In the genomic region with DNA sequence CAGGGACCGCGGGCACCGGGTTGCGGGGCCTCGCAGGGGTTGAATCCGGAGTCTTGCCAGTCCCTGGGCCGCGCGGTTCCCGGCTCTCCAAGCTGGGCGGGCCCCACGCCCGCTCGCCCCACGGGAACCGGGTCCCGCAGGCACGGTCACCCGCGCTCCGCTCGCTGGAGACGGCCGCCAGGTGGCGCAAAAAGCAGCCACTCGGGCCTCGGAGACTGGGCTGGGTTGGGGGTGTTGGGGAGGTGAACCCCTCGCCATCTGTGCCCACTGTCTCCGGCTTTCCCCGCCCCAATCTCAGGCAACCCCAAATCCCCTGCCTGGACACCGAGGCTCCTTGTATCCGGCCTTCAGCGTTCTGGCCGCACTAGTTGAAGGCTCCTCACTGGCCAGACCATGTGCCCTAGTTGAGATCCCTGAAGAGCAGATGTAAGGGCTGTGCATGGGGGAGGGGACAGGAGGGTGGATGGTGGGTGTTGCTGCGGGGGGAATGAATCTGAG, we compare ENCODE assay signal across 8 cellular contexts. TPM values are rescaled to one million over a fixed set of nuclear protein-coding genes. Genes with fewer than 3 reads are reported as not detected.
A peak's percentile ranks its signal among the peaks of the same experiment; 100 is the strongest.
DNase-seq lines count a peak whose midpoint lies in the region; ATAC-seq, FAIRE-seq and TF ChIP-seq lines count a peak whose summit lies in the region.

No MANE protein-coding gene starts in this region.

- H3K27me3 ChIP-seq in BE2C (peaks cover 30% of the 10 kb centered on the region), IMR-90 (ENCODE audit: control insufficient read depth, insufficient read depth, low read length) (peaks cover 41% of the 10 kb centered on the region), endothelial cell of umbilical vein (ENCODE audit: control insufficient read depth in 2 of 2, insufficient read depth in 2 of 2, low read length in 2 of 2) (peaks cover 9 to 19% of the 10 kb centered on the region in 2 experiments), upper lobe of left lung (peaks cover 0 to 31% (median 20%) of the 10 kb centered on the region in 4 donors)

- no peak overlapping the region for H3K14ac ChIP-seq in IMR-90 (replicated peaks; ENCODE audit: low read depth, low read length)

- H3K79me1 ChIP-seq in IMR-90 (ENCODE audit: low read depth in 1 of 2, low read length in 2 of 2) = no peaks in the 10 kb centered on the region

- peak overlapping the region; percentile 72 for H2AFZ ChIP-seq in IMR-90 (replicated peaks; ENCODE audit: low read length, poor library complexity)
- no peak overlapping the region for H2AFZ ChIP-seq in endothelial cell of umbilical vein (ENCODE audit: low read depth, low read length)

- H3K23ac ChIP-seq in IMR-90 (ENCODE audit: low read depth, low read length) = no peak overlapping the region

- no peak overlapping the region for H4K8ac ChIP-seq in IMR-90 (ENCODE audit: low read depth in 2 of 2, low read length in 2 of 2)

- H3K27ac Mint-ChIP-seq in activated CD4-positive, alpha-beta memory T cell treated with anti-CD3 and anti-CD28 coated beads for 36 hours = no peak overlapping the region
- H3K27ac Mint-ChIP-seq in naive B cell = peak overlapping the region in 1 of 6 donors; percentile 51

- no peak overlapping the region for H3K4me3 ChIP-seq in BE2C (ENCODE audit: low read depth, low read length)
- H3K4me3 ChIP-seq in IMR-90 (ENCODE audit: insufficient read depth, low read depth, low read length) = no peak overlapping the region; the same call in 1 of the 2 replicates
- H3K4me3 ChIP-seq in endothelial cell of umbilical vein (replicated peaks in 1 of 3; ENCODE audit: insufficient read depth in 1 of 3, low read depth in 1 of 3, low read length in 3 of 3) = no peak overlapping the region
- H3K4me3 ChIP-seq in upper lobe of left lung = peak overlapping the region in 3 of 4 donors; percentile 35 to 53 (median 50)

- H4K5ac ChIP-seq in IMR-90 (ENCODE audit: low read depth, low read length) = no peak overlapping the region

- no peak overlapping the region for H2BK120ac ChIP-seq in IMR-90 (ENCODE audit: low read depth, low read length)

- no peaks in the 10 kb centered on the region for H3K9me1 ChIP-seq in IMR-90 (ENCODE audit: insufficient read depth, low read length)
- no peaks in the 10 kb centered on the region for H3K9me1 ChIP-seq in endothelial cell of umbilical vein (replicated peaks; ENCODE audit: control insufficient read depth, extremely low read depth, insufficient read depth, low read length)

- no peak overlapping the region for H2AK5ac ChIP-seq in IMR-90 (ENCODE audit: low read depth, low read length)

- no peaks in the 10 kb centered on the region for H3K36me3 Mint-ChIP-seq in activated CD4-positive, alpha-beta memory T cell treated with anti-CD3 and anti-CD28 coated beads for 36 hours
- peaks cover 0 to 7% of the 10 kb centered on the region in 2 donors for H3K36me3 Mint-ChIP-seq in naive B cell

- no peak overlapping the region for H3K4ac ChIP-seq in IMR-90 (ENCODE audit: low read depth, low read length)

- in situ Hi-C loops in IMR-90 (cut with MboI; ENCODE audit: low sequenced_read_pairs) = loop anchor here (10.0 kb wide), 1 partner anchor 388 kb away; no protein-coding TSS in a partner anchor

- H3K9ac ChIP-seq in IMR-90 (ENCODE audit: low read depth, low read length) (no peak overlapping the region), endothelial cell of umbilical vein (replicated peaks; ENCODE audit: extremely low read depth, insufficient read depth, low read length) (no peak overlapping the region)

- no peaks in the 10 kb centered on the region for H3K9me3 Mint-ChIP-seq in activated CD4-positive, alpha-beta memory T cell treated with anti-CD3 and anti-CD28 coated beads for 36 hours
- H3K9me3 Mint-ChIP-seq in naive B cell = peaks cover 0 to 4% (median 0%) of the 10 kb centered on the region in 7 donors

- H3K56ac ChIP-seq in IMR-90 (ENCODE audit: extremely low read depth, insufficient read depth, low read length) = no peak overlapping the region

- WGBS in IMR-90 (ENCODE audit: extremely low coverage in 2 of 2, insufficient read length in 1 of 2), 2 experiments = 2% methylated on average over 10 of the region's 35 CpGs; no CpG with 5 or more reads in 1 of the 2 experiments
- WGBS in upper lobe of left lung, 2 donors = 1% methylated on average over 17 to 30 of the region's 35 CpGs

- H2BK5ac ChIP-seq in IMR-90 (ENCODE audit: low read depth, low read length, poor library complexity, severe bottlenecking) = no peak overlapping the region

- peak overlapping the region; percentile 26 for H3K4me3 Mint-ChIP-seq in activated CD4-positive, alpha-beta memory T cell treated with anti-CD3 and anti-CD28 coated beads for 36 hours
- peak overlapping the region; percentile 58 to 87 (median 76) for H3K4me3 Mint-ChIP-seq in naive B cell

- H3K36me3 ChIP-seq in BE2C (no peaks in the 10 kb centered on the region), IMR-90 (ENCODE audit: control insufficient read depth, insufficient read depth, low read length) (no peaks in the 10 kb centered on the region), endothelial cell of umbilical vein (ENCODE audit: control insufficient read depth in 2 of 2, extremely low read depth in 1 of 2, insufficient read depth in 2 of 2, low read length in 2 of 2) (no peaks in the 10 kb centered on the region), upper lobe of left lung (no peaks in the 10 kb centered on the region)

- no peak overlapping the region for H2AK9ac ChIP-seq in IMR-90 (replicated peaks; ENCODE audit: low read depth, low read length, poor library complexity)

- no peak overlapping the region for H2BK15ac ChIP-seq in IMR-90 (ENCODE audit: low read depth, low read length)

- peak; percentile 66 for TF ChIP-seq CTCF in BE2C (IDR thresholded peaks at IDR 0.05; ENCODE audit: low read depth, low read length)
- peak; percentile 63 for TF ChIP-seq CTCF in IMR-90 (conservative IDR thresholded peaks at IDR 0.05; ENCODE audit: low read depth, low read length)
- peak; percentile 71 to 88 for TF ChIP-seq CTCF in endothelial cell of umbilical vein (IDR thresholded peaks at IDR 0.05; ENCODE audit: extremely low read depth in 1 of 2, insufficient read depth in 1 of 2, low read depth in 1 of 2, low read length in 2 of 2)
- peak; percentile 65 to 92 (median 86) for TF ChIP-seq CTCF in upper lobe of left lung (IDR thresholded peaks at IDR 0.05)

- POLR2A ChIA-PET in IMR-90 (lab: Charles Lee; ENCODE audit: unreplicated experiment) = no interaction called here
- POLR2A ChIA-PET in activated CD4-positive, alpha-beta memory T cell treated with anti-CD3 and anti-CD28 coated beads for 36 hours (lab: Charles Lee) = no interaction called here
- POLR2A ChIA-PET in endothelial cell of umbilical vein (lab: Charles Lee) = no interaction called here

- no peak for TF ChIP-seq POLR2A in IMR-90 (IDR thresholded peaks at IDR 0.05; ENCODE audit: low read depth, low read length)
- TF ChIP-seq POLR2A in endothelial cell of umbilical vein (IDR thresholded peaks at IDR 0.05; ENCODE audit: low read depth, low read length) = no peak
- TF ChIP-seq POLR2A in upper lobe of left lung (IDR thresholded peaks at IDR 0.05) = no peak

- CTCF ChIA-PET in IMR-90 (lab: Yijun Ruan, JAX) = interaction anchor here (0.6 kb wide), 1 partner anchor 161 kb away, joined by 4 read pairs; no protein-coding TSS in a partner anchor
- CTCF ChIA-PET in activated CD4-positive, alpha-beta memory T cell treated with anti-CD3 and anti-CD28 coated beads for 36 hours (lab: Charles Lee) = interaction anchor here (0.7 to 4.3 kb wide), 4 partner anchors 22 to 379 kb away, joined by 3 to 37 read pairs (median 5); a partner anchor contains a TSS
- CTCF ChIA-PET in endothelial cell of umbilical vein (lab: Charles Lee) = interaction anchor here (1.8 to 3.0 kb wide), 3 partner anchors 162 to 295 kb away, joined by 4 to 57 read pairs (median 16); no protein-coding TSS in a partner anchor

- FAIRE-seq in endothelial cell of umbilical vein (lab: Jason Lieb, UNC) = no peak

- H3K4me1 Mint-ChIP-seq in activated CD4-positive, alpha-beta memory T cell treated with anti-CD3 and anti-CD28 coated beads for 36 hours (ENCODE audit: low read depth) = peaks cover 7% of the 10 kb centered on the region
- peaks cover 12 to 17% (median 13%) of the 10 kb centered on the region in 3 donors for H3K4me1 Mint-ChIP-seq in naive B cell

- TF ChIP-seq EP300 in upper lobe of left lung (IDR thresholded peaks at IDR 0.05) = no peak

- BruUV-seq in IMR-90 (replicated peaks; lab: Mats Ljungman, UMichigan) (no TSS peak), endothelial cell of umbilical vein (replicated peaks; lab: Mats Ljungman, UMichigan) (no TSS peak)

- H4K20me1 ChIP-seq in IMR-90 (ENCODE audit: insufficient read depth, low read length) (0 out of 2 replicates have a peak, but pooled peaks cover 4% of the 10 kb centered on the region), endothelial cell of umbilical vein (replicated peaks; ENCODE audit: control insufficient read depth, extremely low read depth, insufficient read depth, low read length) (no peaks in the 10 kb centered on the region)

- H3K18ac ChIP-seq in IMR-90 (ENCODE audit: low read depth, low read length) = no peak overlapping the region

- H3K79me2 ChIP-seq in endothelial cell of umbilical vein (ENCODE audit: control insufficient read depth, insufficient read depth, low read length) = no peaks in the 10 kb centered on the region

- no peak overlapping the region for H3K4me2 ChIP-seq in IMR-90 (ENCODE audit: low read depth, low read length)
- no peak overlapping the region for H3K4me2 ChIP-seq in endothelial cell of umbilical vein (ENCODE audit: insufficient read depth, low read length)

- no peak overlapping the region for H3K27ac ChIP-seq in IMR-90 (ENCODE audit: insufficient read depth, low read length)
- no peak overlapping the region for H3K27ac ChIP-seq in endothelial cell of umbilical vein (ENCODE audit: insufficient read depth, low read depth, low read length)
- H3K27ac ChIP-seq in upper lobe of left lung = no peak overlapping the region

- peak; percentile 57 for DNase-seq in BE2C
- DNase-seq in IMR-90 = no peak
- DNase-seq in activated CD4-positive, alpha-beta memory T cell treated with anti-CD3 and anti-CD28 coated beads for 36 hours = peak; percentile 62
- DNase-seq in endothelial cell of umbilical vein (ENCODE audit: low read depth, low spot score) = no peak
- DNase-seq in naive B cell = peak; percentile 54
- peak in 1 of 2 donors; percentile 93 for DNase-seq in upper lobe of left lung
- DNase-seq in NCI-H510A (lab: John Stamatoyannopoulos, UW) = no peak
- no peak for DNase-seq in NCI-H1436 (lab: John Stamatoyannopoulos, UW)

- ATAC-seq in IMR-90 (ENCODE audit: low read depth) = peak; percentile 54
- ATAC-seq in naive B cell (ENCODE audit: low read depth in 2 of 2) = peak; percentile 71 to 74
- peak; percentile 19 to 59 for ATAC-seq in upper lobe of left lung (ENCODE audit: low FRiP score in 2 of 2)

- H3K27me3 Mint-ChIP-seq in activated CD4-positive, alpha-beta memory T cell treated with anti-CD3 and anti-CD28 coated beads for 36 hours = peaks cover 37% of the 10 kb centered on the region
- peaks cover 32 to 76% (median 58%) of the 10 kb centered on the region in 3 donors for H3K27me3 Mint-ChIP-seq in naive B cell

- no peaks in the 10 kb centered on the region for H3K9me3 ChIP-seq in BE2C
- peaks cover 2% of the 10 kb centered on the region; the same call in 1 of the 2 replicates for H3K9me3 ChIP-seq in IMR-90 (ENCODE audit: control insufficient read depth, insufficient read depth, low read length)
- no peaks in the 10 kb centered on the region for H3K9me3 ChIP-seq in endothelial cell of umbilical vein (replicated peaks; ENCODE audit: control insufficient read depth, insufficient read depth, low read length)
- no peaks in the 10 kb centered on the region for H3K9me3 ChIP-seq in upper lobe of left lung

- intact Hi-C loops in IMR-90 (cut with micrococcal nuclease) = loop anchor here (1.0 to 2.0 kb wide), 3 partner anchors 162 to 296 kb away; no protein-coding TSS in a partner anchor
- intact Hi-C loops in activated CD4-positive, alpha-beta memory T cell treated with anti-CD3 and anti-CD28 coated beads for 36 hours (cut with micrococcal nuclease) = loop anchor here (5.0 kb wide), 2 partner anchors 70 to 180 kb away; a partner anchor contains a TSS
- intact Hi-C loops in endothelial cell of umbilical vein (cut with micrococcal nuclease) = loop anchor here (1.0 to 10.0 kb wide), 3 partner anchors 162 to 398 kb away; a partner anchor contains a TSS

- H3K4me1 ChIP-seq in BE2C = peaks cover 3% of the 10 kb centered on the region; the same call in 1 of the 2 replicates
- no peaks in the 10 kb centered on the region; the same call in 1 of the 2 replicates for H3K4me1 ChIP-seq in IMR-90 (ENCODE audit: control insufficient read depth, insufficient read depth, low read length)
- peaks cover 5% of the 10 kb centered on the region for H3K4me1 ChIP-seq in endothelial cell of umbilical vein (ENCODE audit: control insufficient read depth, extremely low read depth, insufficient read depth, low read length)
- peaks cover 23 to 30% (median 28%) of the 10 kb centered on the region in 4 donors for H3K4me1 ChIP-seq in upper lobe of left lung

- dilution Hi-C loops in IMR-90 (cut with HindIII; ENCODE audit: low sequenced_read_pairs, unreplicated experiment) (no loop called here), endothelial cell of umbilical vein (cut with MboI; ENCODE audit: extremely low pct_ligation_motif_present, low sequenced_read_pairs) (no loop called here)

- H2BK20ac ChIP-seq in IMR-90 (ENCODE audit: low read depth, low read length) = no peak overlapping the region

- no peak overlapping the region for H4K91ac ChIP-seq in IMR-90 (ENCODE audit: insufficient read depth, low read depth, low read length)

- TF ChIP-seq RAD21 in IMR-90 (IDR thresholded peaks at IDR 0.05; ENCODE audit: low read length) = peak; percentile 57

RNA-seq across cellular contexts. Expression of a gene that starts 1.5 kb away (rescaled TPM):
- polyA plus RNA-seq in BE2C (2012; ENCODE audit: insufficient read depth, insufficient read length, low read depth) = 1.9 TPM
- total RNA-seq in IMR-90 (2012; rRNA removed) (not detected in 2 replicates), endothelial cell of umbilical vein (0.18 TPM in 2 replicates), upper lobe of left lung (1 to 10 TPM in 5 of 6 donors, not detected in 1; 1.3 to 2.9 (median 2.2) TPM)
- polyA plus RNA-seq in IMR-90 (2012; rRNA removed) (0.41 and 0.65 TPM in 2 replicates), endothelial cell of umbilical vein (0.28 and 0.48 TPM in 2 replicates), naive B cell (ENCODE audit: low read depth in 6 of 6) (under 1 TPM in 2 of 6 donors, not detected in 4; 0.55 to 0.92 TPM)
- polyA plus RNA-seq in IMR-90 (2012; cell fraction: cytosol; rRNA removed) = 0.25 and 0.48 TPM in 2 replicates
- 1.6 and 4.6 TPM in 2 replicates for polyA plus RNA-seq in IMR-90 (2012; cell fraction: nucleus; rRNA removed; ENCODE audit: low replicate concordance)
- not detected for total RNA-seq in activated CD4-positive, alpha-beta memory T cell treated with anti-CD3 and anti-CD28 coated beads for 36 hours
- polyA plus RNA-seq in endothelial cell of umbilical vein (2011; cell fraction: cytosol; rRNA removed) = 0.13 and 0.35 TPM in 2 replicates
- 0.70 and 0.84 TPM in 2 replicates for polyA plus RNA-seq in endothelial cell of umbilical vein (2011; cell fraction: nucleus; rRNA removed)
- 0.17 and 0.29 TPM in 2 replicates for polyA plus RNA-seq in endothelial cell of umbilical vein (2012)
- 0.15 TPM in 1 of 2 replicates, not detected in the other for polyA minus RNA-seq in endothelial cell of umbilical vein
- not detected for polyA minus RNA-seq in endothelial cell of umbilical vein (2011; cell fraction: cytosol; rRNA and poly(A)+ RNA removed)
- polyA minus RNA-seq in endothelial cell of umbilical vein (2011; cell fraction: nucleus; rRNA and poly(A)+ RNA removed) = 0.24 TPM in 1 of 2 replicates, not detected in the other

RNA-seq across cellular contexts. Expression of a gene that starts 7.6 kb away (rescaled TPM):
- polyA plus RNA-seq in BE2C (2012; ENCODE audit: insufficient read depth, insufficient read length, low read depth) = 28.6 TPM
- 0.28 and 0.36 TPM in 2 replicates for total RNA-seq in IMR-90 (2012; rRNA removed)
- polyA plus RNA-seq in IMR-90 (2012; rRNA removed) = 1.0 TPM in 2 replicates
- 2.0 and 2.5 TPM in 2 replicates for polyA plus RNA-seq in IMR-90 (2012; cell fraction: cytosol; rRNA removed)
- 0.70 and 3.1 TPM in 2 replicates for polyA plus RNA-seq in IMR-90 (2012; cell fraction: nucleus; rRNA removed; ENCODE audit: low replicate concordance)
- 1 to 10 TPM; 1.5 to 2.0 TPM for total RNA-seq in activated CD4-positive, alpha-beta memory T cell treated with anti-CD3 and anti-CD28 coated beads for 36 hours
- 0.93 and 1.6 TPM in 2 replicates for total RNA-seq in endothelial cell of umbilical vein
- 0.84 and 1.1 TPM in 2 replicates for polyA plus RNA-seq in endothelial cell of umbilical vein
- 0.25 and 0.35 TPM in 2 replicates for polyA plus RNA-seq in endothelial cell of umbilical vein (2011; cell fraction: cytosol; rRNA removed)
- 0.43 and 0.53 TPM in 2 replicates for polyA plus RNA-seq in endothelial cell of umbilical vein (2011; cell fraction: nucleus; rRNA removed)
- polyA plus RNA-seq in endothelial cell of umbilical vein (2012) = 0.79 and 0.90 TPM in 2 replicates
- polyA minus RNA-seq in endothelial cell of umbilical vein = 1.6 TPM in 1 of 2 replicates, not detected in the other
- polyA minus RNA-seq in endothelial cell of umbilical vein (2011; cell fraction: cytosol; rRNA and poly(A)+ RNA removed) = 6.0 TPM
- polyA minus RNA-seq in endothelial cell of umbilical vein (2011; cell fraction: nucleus; rRNA and poly(A)+ RNA removed) = 0.91 and 1.3 TPM in 2 replicates
- polyA plus RNA-seq in naive B cell (ENCODE audit: low read depth in 6 of 6) = 1 to 10 TPM in 3 of 6 donors, under 1 TPM in 2, not detected in 1; 0.34 to 2.5 (median 1.7) TPM
- total RNA-seq in upper lobe of left lung = 1 to 10 TPM in 4 of 6 donors, under 1 TPM in 1, not detected in 1; 0.55 to 8.5 (median 4.8) TPM

RNA-seq across cellular contexts. Expression of a gene that starts 22.3 kb away (rescaled TPM):
- polyA plus RNA-seq in BE2C (2012; ENCODE audit: insufficient read depth, insufficient read length, low read depth) = 446 TPM
- total RNA-seq in IMR-90 (2012; rRNA removed) (41.4 and 45.3 TPM in 2 replicates), endothelial cell of umbilical vein (199 and 202 TPM in 2 replicates), upper lobe of left lung (100 to 1,000 TPM in 4 of 6 donors, 10 to 100 TPM in 2; 57.9 to 324 (median 111) TPM)
- polyA plus RNA-seq in IMR-90 (2012; rRNA removed) (89.5 and 93.5 TPM in 2 replicates), endothelial cell of umbilical vein (51.9 and 58.6 TPM in 2 replicates), naive B cell (ENCODE audit: low read depth in 6 of 6) (10 to 100 TPM; 17.5 to 79.0 (median 46.0) TPM)
- 44.1 and 48.9 TPM in 2 replicates for polyA plus RNA-seq in IMR-90 (2012; cell fraction: cytosol; rRNA removed)
- polyA plus RNA-seq in IMR-90 (2012; cell fraction: nucleus; rRNA removed; ENCODE audit: low replicate concordance) = 362 and 444 TPM in 2 replicates
- 100 to 1,000 TPM; 209 to 223 TPM for total RNA-seq in activated CD4-positive, alpha-beta memory T cell treated with anti-CD3 and anti-CD28 coated beads for 36 hours
- polyA plus RNA-seq in endothelial cell of umbilical vein (2011; cell fraction: cytosol; rRNA removed) = 56.1 and 57.3 TPM in 2 replicates
- polyA plus RNA-seq in endothelial cell of umbilical vein (2011; cell fraction: nucleus; rRNA removed) = 334 and 404 TPM in 2 replicates
- polyA plus RNA-seq in endothelial cell of umbilical vein (2012) = 88.7 and 117 TPM in 2 replicates
- polyA minus RNA-seq in endothelial cell of umbilical vein = 60.4 and 90.5 TPM in 2 replicates
- polyA minus RNA-seq in endothelial cell of umbilical vein (2011; cell fraction: cytosol; rRNA and poly(A)+ RNA removed) = 52.0 TPM
- 66.1 and 79.9 TPM in 2 replicates for polyA minus RNA-seq in endothelial cell of umbilical vein (2011; cell fraction: nucleus; rRNA and poly(A)+ RNA removed)

RNA-seq across cellular contexts. Expression of a gene that starts 30.0 kb away (rescaled TPM):
- 4.3 TPM for polyA plus RNA-seq in BE2C (2012; ENCODE audit: insufficient read depth, insufficient read length, low read depth)
- total RNA-seq in IMR-90 (2012; rRNA removed) (36.4 and 39.2 TPM in 2 replicates), endothelial cell of umbilical vein (84.5 and 90.3 TPM in 2 replicates), upper lobe of left lung (10 to 100 TPM; 17.8 to 74.3 (median 67.3) TPM)
- polyA plus RNA-seq in IMR-90 (2012; rRNA removed) (72.3 and 89.0 TPM in 2 replicates), endothelial cell of umbilical vein (88.6 and 90.3 TPM in 2 replicates), naive B cell (ENCODE audit: low read depth in 6 of 6) (1 to 10 TPM; 2.1 to 5.7 (median 3.4) TPM)
- polyA plus RNA-seq in IMR-90 (2012; cell fraction: cytosol; rRNA removed) = 76.7 and 146 TPM in 2 replicates
- polyA plus RNA-seq in IMR-90 (2012; cell fraction: nucleus; rRNA removed; ENCODE audit: low replicate concordance) = 158 and 235 TPM in 2 replicates
- total RNA-seq in activated CD4-positive, alpha-beta memory T cell treated with anti-CD3 and anti-CD28 coated beads for 36 hours = 10 to 100 TPM; 25.8 to 25.9 TPM
- 69.4 and 77.1 TPM in 2 replicates for polyA plus RNA-seq in endothelial cell of umbilical vein (2011; cell fraction: cytosol; rRNA removed)
- 65.8 and 79.0 TPM in 2 replicates for polyA plus RNA-seq in endothelial cell of umbilical vein (2011; cell fraction: nucleus; rRNA removed)
- 60.3 and 63.1 TPM in 2 replicates for polyA plus RNA-seq in endothelial cell of umbilical vein (2012)
- 40.6 and 47.6 TPM in 2 replicates for polyA minus RNA-seq in endothelial cell of umbilical vein
- 36.6 TPM for polyA minus RNA-seq in endothelial cell of umbilical vein (2011; cell fraction: cytosol; rRNA and poly(A)+ RNA removed)
- polyA minus RNA-seq in endothelial cell of umbilical vein (2011; cell fraction: nucleus; rRNA and poly(A)+ RNA removed) = 14.4 and 21.5 TPM in 2 replicates

RNA-seq across cellular contexts. Expression of a gene that starts 44.6 kb away (rescaled TPM):
- 60.4 TPM for polyA plus RNA-seq in BE2C (2012; ENCODE audit: insufficient read depth, insufficient read length, low read depth)
- total RNA-seq in IMR-90 (2012; rRNA removed) = 3.3 and 4.5 TPM in 2 replicates
- 16.2 and 17.7 TPM in 2 replicates for polyA plus RNA-seq in IMR-90 (2012; rRNA removed)
- polyA plus RNA-seq in IMR-90 (2012; cell fraction: cytosol; rRNA removed) = 11.9 and 20.8 TPM in 2 replicates
- 49.4 and 99.1 TPM in 2 replicates for polyA plus RNA-seq in IMR-90 (2012; cell fraction: nucleus; rRNA removed; ENCODE audit: low replicate concordance)
- total RNA-seq in activated CD4-positive, alpha-beta memory T cell treated with anti-CD3 and anti-CD28 coated beads for 36 hours = 10 to 100 TPM; 17.8 to 18.5 TPM
- 30.1 and 35.0 TPM in 2 replicates for total RNA-seq in endothelial cell of umbilical vein
- 37.0 and 37.5 TPM in 2 replicates for polyA plus RNA-seq in endothelial cell of umbilical vein
- 16.4 and 21.1 TPM in 2 replicates for polyA plus RNA-seq in endothelial cell of umbilical vein (2011; cell fraction: cytosol; rRNA removed)
- polyA plus RNA-seq in endothelial cell of umbilical vein (2011; cell fraction: nucleus; rRNA removed) = 62.1 and 65.2 TPM in 2 replicates
- 23.0 and 23.7 TPM in 2 replicates for polyA plus RNA-seq in endothelial cell of umbilical vein (2012)
- 29.1 and 35.8 TPM in 2 replicates for polyA minus RNA-seq in endothelial cell of umbilical vein
- 4.3 TPM for polyA minus RNA-seq in endothelial cell of umbilical vein (2011; cell fraction: cytosol; rRNA and poly(A)+ RNA removed)
- polyA minus RNA-seq in endothelial cell of umbilical vein (2011; cell fraction: nucleus; rRNA and poly(A)+ RNA removed) = 13.5 and 18.8 TPM in 2 replicates
- 10 to 100 TPM in 4 of 6 donors, 1 to 10 TPM in 2; 7.8 to 13.1 (median 11.5) TPM for polyA plus RNA-seq in naive B cell (ENCODE audit: low read depth in 6 of 6)
- 10 to 100 TPM; 14.5 to 50.1 (median 43.9) TPM for total RNA-seq in upper lobe of left lung

Comparison
In these comparisons a context has a peak if more than half of its experiments do, and no peak if none do; other contexts are left out.
1. DNase-seq: peak in BE2C (single experiment), activated CD4-positive, alpha-beta memory T cell treated with anti-CD3 and anti-CD28 coated beads for 36 hours (single experiment) and naive B cell (single experiment); none in IMR-90 (single experiment), endothelial cell of umbilical vein (single experiment), NCI-H510A (single experiment) and NCI-H1436 (single experiment).
2. H3K4me3 ChIP-seq: peak in upper lobe of left lung (3 of 4); none in BE2C (single experiment), IMR-90 (single experiment) and endothelial cell of umbilical vein (0 of 3).
3. Peak in every context shown above with its lines, with median percentiles within 50 percentile points of each other: CTCF ChIP-seq and ATAC-seq.